ENCODE assay signal across 22 cellular contexts in genomic region chr4:25505637-25505991, GRCh38.
"Had no signal": no experiment of that assay in that cellular context is flagged by ENCODE, and none has a peak within 500 bp of the region (broad histone marks: within the 10 kb centered on the region; RNA-seq: fewer than 3 reads in every experiment).

No MANE protein-coding gene starts in this region.

- H3K27ac ChIP-seq: KMS-11 had no signal

- H3K9me3 Mint-ChIP-seq: T-cell had no signal

- H3K4me3 Mint-ChIP-seq: T-cell had no signal

- H3K9me3 ChIP-seq: SK-N-SH had no signal

- H3K9ac ChIP-seq: KMS-11, SK-N-SH had no signal

- H3K4me2 ChIP-seq: KMS-11, SK-N-SH had no signal

- DNase-seq: IMR-90, Kasumi-1, MM.1S, NCI-H1092 treated with DMSO at 0.1 percent for 48 hours, NCI-H1436, NCI-H187, NCI-H2029, NCI-H2081 treated with DMSO at 0.1 percent for 48 hours, NCI-H2171, NCI-H226, NCI-H446, NCI-H510A, NCI-H524 treated with DMSO at 0.1 percent for 48 hours, NCI-H69, NCI-H774, RPMI8226, SHP77, SK-N-SH, SW 1271, T-cell had no signal

- H3K4me1 Mint-ChIP-seq: T-cell had no signal

- H3K27ac Mint-ChIP-seq: T-cell had no signal

- ATAC-seq: HepG2, T-cell had no signal

- H3K36me3 Mint-ChIP-seq: T-cell had no signal

- H3K9me2 ChIP-seq: SK-N-SH had no signal
